In genomic region chr12:22318122-22318737, GRCh38 we compare ENCODE assay signal across 19 cellular contexts. TPM values are rescaled to one million over a fixed set of nuclear protein-coding genes. Genes with fewer than 3 reads are reported as not detected.
DNase-seq lines count a peak whose midpoint lies in the region; ATAC-seq and TF ChIP-seq lines count a peak whose summit lies in the region.
"Had no signal": no experiment of that assay in that cellular context is flagged by ENCODE, and none has a peak within 500 bp of the region (broad histone marks: within the 10 kb centered on the region; RNA-seq: fewer than 3 reads in every experiment).

No MANE protein-coding gene starts in this region.

- no peaks in the 10 kb centered on the region for H3K79me2 ChIP-seq in smooth muscle cell (ENCODE audit: low read depth)

- TF ChIP-seq CTCF in fibroblast of mammary gland (conservative IDR thresholded peaks at IDR 0.05; ENCODE audit: control insufficient read depth, insufficient read depth, low read depth, low read length) (no peak), smooth muscle cell (IDR thresholded peaks at IDR 0.05; ENCODE audit: borderline replicate concordance, insufficient read depth, poor library complexity, severe bottlenecking) (no peak)

- 31% methylated on average over 4 of the region's 4 CpGs for WGBS in smooth muscle cell (ENCODE audit: low lambda C conversion rate)

- H3K4me3 ChIP-seq in fibroblast of mammary gland (ENCODE audit: control insufficient read depth, low read depth, low read length): no peak overlapping the region
- no peak overlapping the region for H3K4me3 ChIP-seq in smooth muscle cell
- H3K4me3 ChIP-seq: lung, right lobe of liver, upper lobe of left lung had no signal

- H3K27ac ChIP-seq in smooth muscle cell (ENCODE audit: low read depth): peak overlapping the region; percentile 70
- H3K27ac ChIP-seq: 22Rv1, right lobe of liver, upper lobe of left lung had no signal

- H3K4me1 ChIP-seq in smooth muscle cell (ENCODE audit: low read depth): peaks cover 23% of the 10 kb centered on the region
- H3K4me1 ChIP-seq: right lobe of liver had no signal

- no peaks in the 10 kb centered on the region for H3K27me3 ChIP-seq in smooth muscle cell (ENCODE audit: low read depth)
- H3K27me3 ChIP-seq: right lobe of liver, upper lobe of left lung had no signal

- no peak overlapping the region for H2AFZ ChIP-seq in smooth muscle cell (ENCODE audit: low read depth)

- no peak overlapping the region for H3K9ac ChIP-seq in smooth muscle cell (ENCODE audit: low read depth)

- H3F3A ChIP-seq in smooth muscle cell (ENCODE audit: low read depth): peaks cover 7% of the 10 kb centered on the region

- no peaks in the 10 kb centered on the region for H4K20me1 ChIP-seq in smooth muscle cell (ENCODE audit: low read depth)

- no peak for ATAC-seq in GM21390 (IDR thresholded peaks at IDR 0.05; ENCODE audit: unreplicated experiment)
- no peak for ATAC-seq in HG03097 (IDR thresholded peaks at IDR 0.05; ENCODE audit: low FRiP score, unreplicated experiment)
- ATAC-seq: activated T-cell treated with anti-CD3 and anti-CD28 coated beads, Interleukin-2, amount 50 U/mL, for 72 hours; stimulated activated memory B cell treated with anti-CD40 and anti-IgM and Interleukin-4, amounts not matched to agents 10 μg/mL and 1 μg/mL and 100 μg/mL, for 72 hours had no signal

- no peaks in the 10 kb centered on the region for H3K36me3 ChIP-seq in smooth muscle cell (ENCODE audit: low read depth)
- H3K36me3 ChIP-seq: right lobe of liver, upper lobe of left lung had no signal

- DNase-seq in SKM-1 treated with dmso at 0.1 percent for 144 hours (lab: John Stamatoyannopoulos, UW; ENCODE audit: unreplicated experiment) (peak; percentile 13), SKM-1 (lab: John Stamatoyannopoulos, UW; ENCODE audit: unreplicated experiment) (no peak), NOMO-1 treated with dmso at 0.1 percent for 144 hours (lab: John Stamatoyannopoulos, UW; ENCODE audit: unreplicated experiment) (peak; percentile 50), fibroblast of mammary gland (ENCODE audit: low read depth) (peak; percentile 63), smooth muscle cell (lab: John Stamatoyannopoulos, UW; ENCODE audit: unreplicated experiment) (no peak), hippocampal formation (lab: John Stamatoyannopoulos, UW) (no peak)
- DNase-seq: activated CD4-positive, alpha-beta T cell treated with anti-CD3 and anti-CD28 coated beads, Interleukin-2, amount 10 ng/mL, durations not matched to agents 7 days and 5 days; activated T-cell treated with anti-CD3 and anti-CD28 coated beads, Interleukin-2, amount 50 U/mL, for 72 hours; erythroblast; GF-D8; GOT3; NCI-H510A treated with DMSO at 0.1 percent for 48 hours; right lobe of liver; upper lobe of left lung had no signal

- peak overlapping the region; percentile 70 for H3K4me2 ChIP-seq in smooth muscle cell

- H3K9me3 ChIP-seq in smooth muscle cell (replicated peaks; ENCODE audit: low read depth): no peaks in the 10 kb centered on the region
- H3K9me3 ChIP-seq: right lobe of liver, upper lobe of left lung had no signal

RNA-seq across cellular contexts. Expression of gene ST8SIA1, which starts 16.3 kb away (rescaled TPM):
- 5.3 and 13.8 TPM in 2 replicates for total RNA-seq in smooth muscle cell
- 1.9 and 3.7 TPM in 2 replicates for polyA plus RNA-seq in smooth muscle cell

Comparison
In these comparisons a context has a peak if more than half of its experiments do, and no peak if none do; other contexts are left out.
1. DNase-seq: peak in SKM-1 treated with dmso at 0.1 percent for 144 hours (single experiment), NOMO-1 treated with dmso at 0.1 percent for 144 hours (single experiment) and fibroblast of mammary gland (single experiment); none in SKM-1 (single experiment), smooth muscle cell (single experiment) and hippocampal formation (0 of 2).